ENCODE assay signal across 2 cellular contexts in genomic region chr14:100587248-100587762, GRCh38.
TF ChIP-seq lines count a peak whose summit lies in the region.

Gene BEGAIN, minus strand, starts transcription at chr14:100587417. Its CDS starts 127 bp downstream, at chr14:100587290.

TF ChIP-seq in GM12878, 131 proteins besides CTCF, POLR2A, EP300 and RAD21:
- TF ChIP-seq TCF3 (IDR thresholded peaks at IDR 0.05; ENCODE audit: borderline replicate concordance, insufficient read depth, low read depth, low read length) (no peak), KLF5 (IDR thresholded peaks at IDR 0.05; ENCODE audit: partially characterized antibody) (no peak), WRNIP1 (IDR thresholded peaks at IDR 0.05; ENCODE audit: borderline replicate concordance, low read depth, low read length) (no peak), SREBF2 (IDR thresholded peaks at IDR 0.05; ENCODE audit: low read length) (no peak), CEBPZ (IDR thresholded peaks at IDR 0.05; ENCODE audit: low read depth, low read length) (no peak), RELA (IDR thresholded peaks at IDR 0.05; ENCODE audit: borderline replicate concordance, partially characterized antibody) (no peak), SMAD5 (IDR thresholded peaks at IDR 0.05; ENCODE audit: low read depth) (no peak), ZNF207 (IDR thresholded peaks at IDR 0.05; ENCODE audit: borderline replicate concordance) (no peak), ZBTB4 (CRISPR knock-in tag; IDR thresholded peaks at IDR 0.05) (no peak), CHD4 (IDR thresholded peaks at IDR 0.05) (no peak), RFX5 (IDR thresholded peaks at IDR 0.05; ENCODE audit: low read depth, low read length) (no peak), YBX1 (IDR thresholded peaks at IDR 0.05) (no peak), MEF2A (IDR thresholded peaks at IDR 0.05; ENCODE audit: insufficient read depth, low read depth, low read length) (no peak), TBL1XR1 (IDR thresholded peaks at IDR 0.05; ENCODE audit: low read depth, low read length) (no peak), CREB1 (IDR thresholded peaks at IDR 0.05; ENCODE audit: low read depth) (no peak)

TF ChIP-seq in HepG2, 621 proteins besides CTCF, POLR2A, EP300 and RAD21:
- TF ChIP-seq ZNF224 (CRISPR knock-in tag; IDR thresholded peaks at IDR 0.05) (no peak), GABPB1 (CRISPR knock-in tag; IDR thresholded peaks at IDR 0.05) (no peak), ELF4 (CRISPR knock-in tag; IDR thresholded peaks at IDR 0.05; ENCODE audit: borderline replicate concordance) (no peak), ZNF569 (CRISPR knock-in tag; IDR thresholded peaks at IDR 0.05; ENCODE audit: borderline replicate concordance) (no peak)
